24 cellular contexts compared by ENCODE assay signal in the genomic region with DNA sequence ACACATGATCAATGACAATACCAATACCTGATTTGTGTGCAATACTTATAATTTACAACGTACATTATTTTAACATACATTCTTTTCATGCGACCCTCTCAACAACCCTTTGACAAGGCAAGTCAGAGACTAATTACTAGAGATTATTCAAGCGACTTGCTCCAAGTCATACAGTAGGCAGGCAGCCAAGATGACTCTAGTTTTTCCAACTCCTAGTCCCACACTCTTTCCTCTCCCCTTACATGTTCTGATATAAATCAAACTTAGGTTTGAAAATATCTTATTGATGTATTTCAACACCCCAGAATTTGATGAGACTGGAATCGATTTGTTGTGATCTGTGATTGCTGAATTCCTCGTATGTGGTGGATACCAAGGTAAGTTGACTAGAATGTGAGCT. TPM values are rescaled to one million over a fixed set of nuclear protein-coding genes. Genes with fewer than 3 reads are reported as not detected.
"Had no signal": no experiment of that assay in that cellular context is flagged by ENCODE, and none has a peak within 500 bp of the region (broad histone marks: within the 10 kb centered on the region; RNA-seq: fewer than 3 reads in every experiment).

No MANE protein-coding gene starts in this region.

- H3K36me3 Mint-ChIP-seq: activated naive CD8-positive, alpha-beta T cell treated with anti-CD3 and anti-CD28 coated beads for 36 hours had no signal

- H3K4me3 ChIP-seq: body of pancreas, gastroesophageal sphincter, heart left ventricle, left ventricle myocardium inferior, prostate gland, suprapubic skin, transverse colon, vagina had no signal

- DNase-seq: activated CD4-positive, alpha-beta T cell treated with anti-CD3 and anti-CD28 coated beads, Interleukin-2, amount 50 U/mL, for 4 hours; activated naive CD4-positive, alpha-beta T cell; activated naive CD8-positive, alpha-beta T cell treated with anti-CD3 and anti-CD28 coated beads for 36 hours; amniotic stem cell; body of pancreas; endodermal cell; heart left ventricle; kidney glomerular epithelial cell; left ventricle myocardium inferior; mammary epithelial cell; right cardiac atrium; stimulated activated CD4-positive, alpha-beta T cell treated with anti-CD3 and anti-CD28 coated beads, Interleukin-2, amount 100 ng/mL, for 24 hours; transverse colon had no signal

- H3K4me1 ChIP-seq: heart left ventricle, left ventricle myocardium inferior, prostate gland had no signal

- H3K27ac Mint-ChIP-seq: activated naive CD8-positive, alpha-beta T cell treated with anti-CD3 and anti-CD28 coated beads for 36 hours; activated T-helper 1 cell treated with anti-CD3 and anti-CD28 coated beads, Interleukin-12 subunit alpha, Interleukin-12 subunit beta, Interleukin-2, Interleukin-4 antibody, amounts not matched to agents 30 ng/mL and 10 ng/mL and 1 ng/mL, durations not matched to agents 14 hours and 24 hours and 36 hours; endodermal cell; stimulated activated naive CD8-positive, alpha-beta T cell treated with anti-CD3 and anti-CD28 coated beads, Interleukin-15, Interleukin-2, amounts not matched to agents 100 ng/mL and 50 ng/mL, for 24 hours; T-helper 2 cell treated with Interferon-gamma antibody and Interleukin-4, amounts not matched to agents 5 μg/mL and 100 μg/mL, for 36 hours had no signal

- H3K27me3 ChIP-seq: body of pancreas, gastroesophageal sphincter, suprapubic skin, vagina had no signal

- H3K4me3 Mint-ChIP-seq: activated naive CD8-positive, alpha-beta T cell treated with anti-CD3 and anti-CD28 coated beads for 36 hours; activated T-helper 1 cell treated with anti-CD3 and anti-CD28 coated beads, Interleukin-12 subunit alpha, Interleukin-12 subunit beta, Interleukin-2, Interleukin-4 antibody, amounts not matched to agents 30 ng/mL and 10 ng/mL and 1 ng/mL, durations not matched to agents 14 hours and 24 hours and 36 hours; endodermal cell; stimulated activated naive CD8-positive, alpha-beta T cell treated with anti-CD3 and anti-CD28 coated beads, Interleukin-15, Interleukin-2, amounts not matched to agents 100 ng/mL and 50 ng/mL, for 24 hours; T-helper 2 cell treated with Interferon-gamma antibody and Interleukin-4, amounts not matched to agents 5 μg/mL and 100 μg/mL, for 36 hours had no signal

- ATAC-seq: body of pancreas, gastroesophageal sphincter, heart left ventricle, right cardiac atrium had no signal

- H3K27ac ChIP-seq: body of pancreas, gastroesophageal sphincter, heart left ventricle, left ventricle myocardium inferior, prostate gland, suprapubic skin, transverse colon, vagina had no signal

- FAIRE-seq: colon, TTC549 had no signal

- H3K9me3 ChIP-seq: body of pancreas, prostate gland, suprapubic skin, transverse colon, vagina had no signal

- H3K9me3 Mint-ChIP-seq: activated naive CD8-positive, alpha-beta T cell treated with anti-CD3 and anti-CD28 coated beads for 36 hours had no signal

- H3K36me3 ChIP-seq: gastroesophageal sphincter, heart left ventricle, left ventricle myocardium inferior, prostate gland, suprapubic skin, transverse colon, vagina had no signal

RNA-seq across cellular contexts. Expression of gene CYP27C1, which starts 8.0 kb away (rescaled TPM):
- total RNA-seq: activated naive CD8-positive, alpha-beta T cell treated with anti-CD3 and anti-CD28 coated beads for 36 hours; activated T-helper 1 cell treated with anti-CD3 and anti-CD28 coated beads, Interleukin-12 subunit alpha, Interleukin-12 subunit beta, Interleukin-2, Interleukin-4 antibody, amounts not matched to agents 30 ng/mL and 10 ng/mL and 1 ng/mL, durations not matched to agents 14 hours and 24 hours and 36 hours; cardiac septum; mononuclear cell had no signal
